Comparison of ENCODE assay signal across 1 cellular context in the genomic region with DNA sequence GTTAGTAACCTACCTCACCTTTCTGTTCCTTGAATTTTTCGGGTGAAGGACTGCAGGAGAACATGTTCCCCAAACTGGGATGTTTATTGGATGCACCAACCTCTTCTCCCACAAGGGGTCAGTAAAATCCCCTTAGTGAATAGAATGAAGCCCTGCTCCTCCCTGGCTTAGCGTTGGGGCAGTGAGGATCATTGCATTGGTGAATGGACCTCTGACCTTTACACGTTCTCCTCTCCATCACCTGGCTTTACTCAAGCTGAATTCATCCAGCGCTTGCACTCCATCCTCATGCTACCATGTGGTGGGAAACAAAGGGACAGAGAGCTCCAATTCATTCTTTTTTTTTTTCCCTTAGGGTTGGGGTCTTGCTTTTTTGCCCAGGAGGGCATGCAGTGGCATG.
A peak's percentile ranks its signal among the peaks of the same experiment; 100 is the strongest.
TF ChIP-seq lines count a peak whose summit lies in the region.

No MANE protein-coding gene starts in this region.

TF ChIP-seq in K562, 482 proteins besides CTCF, POLR2A, EP300 and RAD21 (continued from another document):
- TF ChIP-seq, protein P1, sequence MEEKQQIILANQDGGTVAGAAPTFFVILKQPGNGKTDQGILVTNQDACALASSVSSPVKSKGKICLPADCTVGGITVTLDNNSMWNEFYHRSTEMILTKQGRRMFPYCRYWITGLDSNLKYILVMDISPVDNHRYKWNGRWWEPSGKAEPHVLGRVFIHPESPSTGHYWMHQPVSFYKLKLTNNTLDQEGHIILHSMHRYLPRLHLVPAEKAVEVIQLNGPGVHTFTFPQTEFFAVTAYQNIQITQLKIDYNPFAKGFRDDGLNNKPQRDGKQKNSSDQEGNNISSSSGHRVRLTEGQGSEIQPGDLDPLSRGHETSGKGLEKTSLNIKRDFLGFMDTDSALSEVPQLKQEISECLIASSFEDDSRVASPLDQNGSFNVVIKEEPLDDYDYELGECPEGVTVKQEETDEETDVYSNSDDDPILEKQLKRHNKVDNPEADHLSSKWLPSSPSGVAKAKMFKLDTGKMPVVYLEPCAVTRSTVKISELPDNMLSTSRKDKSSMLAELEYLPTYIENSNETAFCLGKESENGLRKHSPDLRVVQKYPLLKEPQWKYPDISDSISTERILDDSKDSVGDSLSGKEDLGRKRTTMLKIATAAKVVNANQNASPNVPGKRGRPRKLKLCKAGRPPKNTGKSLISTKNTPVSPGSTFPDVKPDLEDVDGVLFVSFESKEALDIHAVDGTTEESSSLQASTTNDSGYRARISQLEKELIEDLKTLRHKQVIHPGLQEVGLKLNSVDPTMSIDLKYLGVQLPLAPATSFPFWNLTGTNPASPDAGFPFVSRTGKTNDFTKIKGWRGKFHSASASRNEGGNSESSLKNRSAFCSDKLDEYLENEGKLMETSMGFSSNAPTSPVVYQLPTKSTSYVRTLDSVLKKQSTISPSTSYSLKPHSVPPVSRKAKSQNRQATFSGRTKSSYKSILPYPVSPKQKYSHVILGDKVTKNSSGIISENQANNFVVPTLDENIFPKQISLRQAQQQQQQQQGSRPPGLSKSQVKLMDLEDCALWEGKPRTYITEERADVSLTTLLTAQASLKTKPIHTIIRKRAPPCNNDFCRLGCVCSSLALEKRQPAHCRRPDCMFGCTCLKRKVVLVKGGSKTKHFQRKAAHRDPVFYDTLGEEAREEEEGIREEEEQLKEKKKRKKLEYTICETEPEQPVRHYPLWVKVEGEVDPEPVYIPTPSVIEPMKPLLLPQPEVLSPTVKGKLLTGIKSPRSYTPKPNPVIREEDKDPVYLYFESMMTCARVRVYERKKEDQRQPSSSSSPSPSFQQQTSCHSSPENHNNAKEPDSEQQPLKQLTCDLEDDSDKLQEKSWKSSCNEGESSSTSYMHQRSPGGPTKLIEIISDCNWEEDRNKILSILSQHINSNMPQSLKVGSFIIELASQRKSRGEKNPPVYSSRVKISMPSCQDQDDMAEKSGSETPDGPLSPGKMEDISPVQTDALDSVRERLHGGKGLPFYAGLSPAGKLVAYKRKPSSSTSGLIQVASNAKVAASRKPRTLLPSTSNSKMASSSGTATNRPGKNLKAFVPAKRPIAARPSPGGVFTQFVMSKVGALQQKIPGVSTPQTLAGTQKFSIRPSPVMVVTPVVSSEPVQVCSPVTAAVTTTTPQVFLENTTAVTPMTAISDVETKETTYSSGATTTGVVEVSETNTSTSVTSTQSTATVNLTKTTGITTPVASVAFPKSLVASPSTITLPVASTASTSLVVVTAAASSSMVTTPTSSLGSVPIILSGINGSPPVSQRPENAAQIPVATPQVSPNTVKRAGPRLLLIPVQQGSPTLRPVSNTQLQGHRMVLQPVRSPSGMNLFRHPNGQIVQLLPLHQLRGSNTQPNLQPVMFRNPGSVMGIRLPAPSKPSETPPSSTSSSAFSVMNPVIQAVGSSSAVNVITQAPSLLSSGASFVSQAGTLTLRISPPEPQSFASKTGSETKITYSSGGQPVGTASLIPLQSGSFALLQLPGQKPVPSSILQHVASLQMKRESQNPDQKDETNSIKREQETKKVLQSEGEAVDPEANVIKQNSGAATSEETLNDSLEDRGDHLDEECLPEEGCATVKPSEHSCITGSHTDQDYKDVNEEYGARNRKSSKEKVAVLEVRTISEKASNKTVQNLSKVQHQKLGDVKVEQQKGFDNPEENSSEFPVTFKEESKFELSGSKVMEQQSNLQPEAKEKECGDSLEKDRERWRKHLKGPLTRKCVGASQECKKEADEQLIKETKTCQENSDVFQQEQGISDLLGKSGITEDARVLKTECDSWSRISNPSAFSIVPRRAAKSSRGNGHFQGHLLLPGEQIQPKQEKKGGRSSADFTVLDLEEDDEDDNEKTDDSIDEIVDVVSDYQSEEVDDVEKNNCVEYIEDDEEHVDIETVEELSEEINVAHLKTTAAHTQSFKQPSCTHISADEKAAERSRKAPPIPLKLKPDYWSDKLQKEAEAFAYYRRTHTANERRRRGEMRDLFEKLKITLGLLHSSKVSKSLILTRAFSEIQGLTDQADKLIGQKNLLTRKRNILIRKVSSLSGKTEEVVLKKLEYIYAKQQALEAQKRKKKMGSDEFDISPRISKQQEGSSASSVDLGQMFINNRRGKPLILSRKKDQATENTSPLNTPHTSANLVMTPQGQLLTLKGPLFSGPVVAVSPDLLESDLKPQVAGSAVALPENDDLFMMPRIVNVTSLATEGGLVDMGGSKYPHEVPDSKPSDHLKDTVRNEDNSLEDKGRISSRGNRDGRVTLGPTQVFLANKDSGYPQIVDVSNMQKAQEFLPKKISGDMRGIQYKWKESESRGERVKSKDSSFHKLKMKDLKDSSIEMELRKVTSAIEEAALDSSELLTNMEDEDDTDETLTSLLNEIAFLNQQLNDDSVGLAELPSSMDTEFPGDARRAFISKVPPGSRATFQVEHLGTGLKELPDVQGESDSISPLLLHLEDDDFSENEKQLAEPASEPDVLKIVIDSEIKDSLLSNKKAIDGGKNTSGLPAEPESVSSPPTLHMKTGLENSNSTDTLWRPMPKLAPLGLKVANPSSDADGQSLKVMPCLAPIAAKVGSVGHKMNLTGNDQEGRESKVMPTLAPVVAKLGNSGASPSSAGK (IDR thresholded peaks at IDR 0.05) = no peak
- TF ChIP-seq ZNF778 (CRISPR knock-in tag; IDR thresholded peaks at IDR 0.05) = no peak
- TF ChIP-seq SRF (CRISPR knock-in tag; IDR thresholded peaks at IDR 0.05) = peak in 1 of 2 experiments; percentile 86; a peak in 1 of 4 replicates
- TF ChIP-seq ZNF444 (CRISPR knock-in tag; IDR thresholded peaks at IDR 0.05) = no peak
- TF ChIP-seq ZNF184 (CRISPR knock-in tag; IDR thresholded peaks at IDR 0.05) = no peak
- no peak for TF ChIP-seq ADNP (tag; IDR thresholded peaks at IDR 0.05)
- TF ChIP-seq NFE2 (IDR thresholded peaks at IDR 0.05; ENCODE audit: low read depth) = no peak
- no peak for TF ChIP-seq FOXK1 (CRISPR knock-in tag; IDR thresholded peaks at IDR 0.05; ENCODE audit: borderline replicate concordance)
- TF ChIP-seq THRB (CRISPR knock-in tag; conservative IDR thresholded peaks at IDR 0.05) = no peak
- TF ChIP-seq STAG1 (CRISPR knock-in tag; IDR thresholded peaks at IDR 0.05; ENCODE audit: borderline replicate concordance) = peak; percentile 78; the same call in 1 of the 2 replicates
- peak; percentile 67 for TF ChIP-seq SMC3 (conservative IDR thresholded peaks at IDR 0.05; ENCODE audit: insufficient read depth, low read depth, low read length)
- TF ChIP-seq ATF1 (CRISPR knock-in tag; IDR thresholded peaks at IDR 0.05) = no peak
- no peak for TF ChIP-seq ATF1 (tag; IDR thresholded peaks at IDR 0.05)
- TF ChIP-seq ZNF41 (CRISPR knock-in tag; conservative IDR thresholded peaks at IDR 0.05) = no peak
- no peak for TF ChIP-seq ZNF766 (CRISPR knock-in tag; conservative IDR thresholded peaks at IDR 0.05)
